Comparison of ENCODE assay signal across 11 cellular contexts in the genomic region with DNA sequence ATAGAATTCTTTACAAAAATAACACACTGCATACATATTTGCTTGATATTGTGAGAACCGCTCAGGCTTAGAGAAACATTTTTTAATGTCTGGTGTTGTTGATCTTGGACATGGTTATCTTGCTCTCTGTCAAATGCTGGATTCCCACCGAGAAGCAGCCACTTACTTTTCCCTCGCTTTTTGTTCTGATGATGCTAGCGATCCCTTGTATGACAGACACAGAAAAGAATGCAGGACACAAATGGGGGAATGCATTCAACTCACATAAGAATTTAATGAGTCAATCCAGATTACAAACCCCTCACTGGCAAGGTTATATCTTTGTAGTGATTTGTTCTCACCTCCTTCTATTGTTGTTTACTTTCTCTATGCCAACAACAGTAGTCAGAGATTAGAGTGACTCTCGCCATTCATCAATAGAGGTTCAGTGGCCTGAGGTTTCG.
DNase-seq lines count a peak whose midpoint lies in the region; TF ChIP-seq lines count a peak whose summit lies in the region.
"Had no signal": no experiment of that assay in that cellular context is flagged by ENCODE, and none has a peak within 500 bp of the region (broad histone marks: within the 10 kb centered on the region; RNA-seq: fewer than 3 reads in every experiment).

No MANE protein-coding gene starts in this region.

- H3K27me3 ChIP-seq in SJCRH30, result no peaks in the 10 kb centered on the region

- in situ Hi-C loops in KBM-7 (cut with MboI; ENCODE audit: low pct_unique_long_range_greater_than_20kb, low sequenced_read_pairs), result no loop called here

- peaks cover 22% of the 10 kb centered on the region for H3K4me1 ChIP-seq in SJCRH30

- no peaks in the 10 kb centered on the region for H3K9me3 ChIP-seq in SJCRH30 (replicated peaks)

- no peaks in the 10 kb centered on the region for H3K36me3 ChIP-seq in SJCRH30

- H3K27ac ChIP-seq in SJCRH30, result peak overlapping the region; percentile 72

- DNase-seq in GM04504 (ENCODE audit: low read depth) (peak; percentile 62), SJCRH30 (peak; percentile 46 to 47), fibroblast of pulmonary artery (ENCODE audit: low read depth) (peak; percentile 91), renal cortical epithelial cell (ENCODE audit: low read depth) (peak; percentile 95), T-helper 1 cell (no peak), DMS153 (lab: John Stamatoyannopoulos, UW) (no peak), KBM-7 (no peak), cerebellar nuclear complex (lab: John Stamatoyannopoulos, UW) (no peak)
- DNase-seq: activated CD8-positive, alpha-beta memory T cell treated with anti-CD3 and anti-CD28 coated beads for 24 hours; NCI-H1105 treated with DMSO at 0.1 percent for 48 hours; SIG-M5 had no signal

- H3K4me3 ChIP-seq in SJCRH30 (no peak overlapping the region), fibroblast of pulmonary artery (replicated peaks; ENCODE audit: low read depth, low read length) (no peak overlapping the region)

- TF ChIP-seq CTCF in fibroblast of pulmonary artery (IDR thresholded peaks at IDR 0.05; ENCODE audit: low read length, missing control alignments), result no peak

Comparison
In these comparisons a context has a peak if more than half of its experiments do, and no peak if none do; other contexts are left out.
1. DNase-seq: peak in GM04504 (single experiment), SJCRH30 (2 of 2), fibroblast of pulmonary artery (single experiment) and renal cortical epithelial cell (single experiment); none in T-helper 1 cell (0 of 5), DMS153 (single experiment), KBM-7 (single experiment) and cerebellar nuclear complex (0 of 2).